In the genomic region with DNA sequence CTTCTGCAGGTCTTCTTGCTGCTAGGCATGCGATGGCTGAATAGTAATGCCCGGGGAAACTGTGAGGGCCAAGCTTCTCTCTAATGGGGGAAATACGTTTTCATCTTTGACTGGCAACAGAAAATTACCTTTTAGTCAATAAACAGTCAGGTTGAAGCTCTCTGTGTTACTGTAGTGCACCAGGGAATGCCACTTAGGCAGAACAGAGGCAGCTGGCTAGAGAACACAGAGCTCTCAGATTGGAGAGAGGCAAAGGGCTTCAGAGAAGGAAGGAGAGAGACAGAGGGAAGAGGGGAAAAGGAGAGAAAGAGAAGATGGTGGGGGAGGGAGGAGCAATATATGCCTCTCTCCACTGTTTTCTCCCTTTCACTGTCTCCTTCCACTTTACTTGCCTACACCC, we compare ENCODE assay signal across 18 cellular contexts. TPM values are rescaled to one million over a fixed set of nuclear protein-coding genes. Genes with fewer than 3 reads are reported as not detected.
"Had no signal": no experiment of that assay in that cellular context is flagged by ENCODE, and none has a peak within 500 bp of the region (broad histone marks: within the 10 kb centered on the region; RNA-seq: fewer than 3 reads in every experiment).

No MANE protein-coding gene starts in this region.

- H3K27me3 ChIP-seq: cardiac muscle cell, esophagus squamous epithelium had no signal

- H3K27ac ChIP-seq: cardiac muscle cell, thoracic aorta had no signal

- DNase-seq: activated CD4-positive, alpha-beta memory T cell treated with anti-CD3 and anti-CD28 coated beads for 36 hours; activated CD4-positive, alpha-beta T cell treated with anti-CD3 and anti-CD28 coated beads for 4 hours; activated naive CD4-positive, alpha-beta T cell; activated naive CD8-positive, alpha-beta T cell treated with anti-CD3 and anti-CD28 coated beads, Interleukin-2, amount 10 ng/mL, durations not matched to agents 7 days and 5 days; activated T-cell treated with anti-CD3 and anti-CD28 coated beads for 4 hours; amygdala; effector memory CD4-positive, alpha-beta T cell; esophagus squamous epithelium; naive thymus-derived CD8-positive, alpha-beta T cell; nucleus accumbens; right cardiac atrium; small intestine; stimulated activated CD4-positive, alpha-beta T cell treated with anti-CD3 and anti-CD28 coated beads, Interleukin-4, amount 100 ng/mL, for 4 hours; stimulated activated naive B cell treated with anti-CD40 and anti-IgM and Interleukin-4, amounts not matched to agents 10 μg/mL and 1 μg/mL and 100 μg/mL, for 72 hours had no signal

- H3K4me3 ChIP-seq: cardiac muscle cell, esophagus squamous epithelium, prostate gland, thoracic aorta had no signal

- ATAC-seq: naive thymus-derived CD8-positive, alpha-beta T cell; right cardiac atrium; stimulated activated naive B cell treated with anti-CD40 and anti-IgM and Interleukin-4, amounts not matched to agents 10 μg/mL and 1 μg/mL and 100 μg/mL, for 72 hours; WTC11 had no signal

- H3K9me3 ChIP-seq: esophagus squamous epithelium, prostate gland, thoracic aorta had no signal

- H3K36me3 ChIP-seq: cardiac muscle cell, esophagus squamous epithelium, prostate gland, thoracic aorta had no signal

RNA-seq across cellular contexts. Expression of gene HSD17B6, which starts 6.7 kb away (rescaled TPM):
- polyA plus RNA-seq: cardiac muscle cell had no signal
